ENCODE assay signal across 1 cellular context in the genomic region with DNA sequence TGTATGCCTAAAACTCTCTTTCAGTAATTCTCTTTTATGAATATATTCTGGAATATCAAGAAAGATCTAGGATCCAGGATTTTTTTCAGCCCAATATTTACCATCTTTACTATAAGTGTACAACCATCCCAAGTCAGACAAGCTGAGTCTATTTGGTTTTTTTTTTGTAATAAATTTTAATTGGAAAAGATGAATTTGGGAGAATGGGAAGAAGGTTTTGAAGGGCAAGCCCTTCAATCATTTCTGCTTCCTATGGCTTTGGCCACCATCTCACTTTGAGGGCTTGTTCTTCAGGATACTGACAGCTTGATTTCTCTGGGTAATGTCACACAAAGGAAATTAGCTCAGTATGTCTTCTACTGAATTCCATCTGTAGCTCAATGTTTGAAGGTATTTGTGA. TPM values are rescaled to one million over a fixed set of nuclear protein-coding genes. Genes with fewer than 3 reads are reported as not detected.
"Had no signal": no experiment of that assay in that cellular context is flagged by ENCODE, and none has a peak within 500 bp of the region (broad histone marks: within the 10 kb centered on the region; RNA-seq: fewer than 3 reads in every experiment).

No MANE protein-coding gene starts in this region.

RNA-seq across cellular contexts. Expression of a gene that starts 23.0 kb away (rescaled TPM):
- total RNA-seq: left ventricle myocardium inferior had no signal
